Comparison of ENCODE assay signal across 8 cellular contexts in the genomic region with DNA sequence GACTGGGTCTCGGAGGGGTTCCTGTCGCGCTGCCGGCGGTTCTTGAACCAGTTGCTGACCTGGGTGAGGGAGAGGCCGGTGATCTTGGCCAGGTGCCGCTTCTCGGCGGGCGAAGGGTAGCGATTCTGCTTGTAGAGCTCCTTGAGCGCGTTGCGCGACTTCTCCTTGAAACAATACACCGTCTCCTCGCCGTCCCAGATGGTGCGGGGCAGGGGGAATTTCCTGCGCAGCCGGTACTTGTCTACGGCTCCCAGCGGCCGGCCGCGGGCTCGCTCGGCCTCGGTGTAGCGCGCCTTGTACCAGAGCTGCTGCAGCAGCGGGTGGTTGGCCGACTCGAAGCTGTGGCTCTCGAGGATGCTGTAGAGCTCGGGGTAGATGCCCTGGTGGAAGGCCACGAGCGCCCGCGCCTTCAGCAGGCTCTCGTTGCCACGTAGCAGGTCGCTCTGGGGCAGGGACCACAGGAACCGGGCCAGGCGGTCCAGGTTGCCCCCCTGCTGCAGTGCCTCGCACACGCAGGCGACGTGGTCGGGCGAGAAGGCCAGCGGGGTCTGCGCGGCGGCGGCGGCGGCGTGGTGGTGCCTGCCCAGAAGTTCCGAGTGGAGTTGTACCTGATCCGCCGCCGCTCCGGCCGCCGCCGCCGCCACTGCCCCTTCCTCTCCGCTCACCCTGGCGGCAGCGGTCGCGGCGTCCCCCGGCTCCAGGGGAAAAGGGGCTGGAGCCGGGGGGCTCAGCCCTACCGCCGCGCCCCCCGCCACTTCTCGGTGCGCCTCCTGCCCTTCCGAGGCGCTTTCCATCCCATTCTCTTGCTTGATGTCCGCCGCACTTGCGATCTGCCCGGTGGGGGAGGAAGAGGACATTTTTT.
DNase-seq lines count a peak whose midpoint lies in the region; ATAC-seq and TF ChIP-seq lines count a peak whose summit lies in the region.

No MANE protein-coding gene starts in this region.

- POLR2A ChIA-PET in AG04449 (lab: Yijun Ruan, JAX), result interaction anchor here (0.7 to 0.9 kb wide), 3 partner anchors 52 to 278 kb away, joined by 3 read pairs; no protein-coding TSS in a partner anchor

- CTCF ChIA-PET in AG04449 (lab: Yijun Ruan, JAX), result interaction anchor here (0.6 to 0.8 kb wide), 2 partner anchors 64 to 67 kb away, joined by 3 to 4 read pairs; no protein-coding TSS in a partner anchor

- H3K4me3 ChIP-seq in AG04449 (ENCODE audit: low read depth, low read length) (peak overlapping the region; percentile 82), cardiac fibroblast (replicated peaks in 1 of 2; ENCODE audit: low read depth in 2 of 2, low read length in 2 of 2) (peak overlapping the region; percentile 84 to 85)

- ATAC-seq in HG03520 (IDR thresholded peaks at IDR 0.05; ENCODE audit: unreplicated experiment) (peak; percentile 44), GM21737 (IDR thresholded peaks at IDR 0.05; ENCODE audit: unreplicated experiment) (no peak)

- DNase-seq in AG04449 (ENCODE audit: low read depth, low spot score) (no peak), GM13977 (ENCODE audit: low spot score) (peak; percentile 55), SW480 (ENCODE audit: low spot score) (peak; percentile 55), cardiac fibroblast (ENCODE audit: low read depth in 2 of 2) (peak; percentile 57 to 62), kidney glomerular epithelial cell (lab: John Stamatoyannopoulos, UW) (peak; percentile 31)
- DNase-seq in stimulated activated CD4-positive, alpha-beta T cell treated with anti-CD3 and anti-CD28 coated beads, Interleukin-4, amount 100 ng/mL, for 1 hour, result peak; percentile 28

- TF ChIP-seq CTCF in AG04449 (IDR thresholded peaks at IDR 0.05; ENCODE audit: insufficient read depth, low read length, missing control alignments) (no peak), GM13977 (IDR thresholded peaks at IDR 0.05; ENCODE audit: extremely low read depth, insufficient read depth, missing control alignments) (no peak), cardiac fibroblast (IDR thresholded peaks at IDR 0.05; ENCODE audit: low read depth, low read length) (no peak)

- in situ Hi-C loops in GM13977 (cut with MboI; ENCODE audit: low pct_unique_long_range_greater_than_20kb, low sequenced_read_pairs, unreplicated experiment), result no loop called here
